In the genomic region with DNA sequence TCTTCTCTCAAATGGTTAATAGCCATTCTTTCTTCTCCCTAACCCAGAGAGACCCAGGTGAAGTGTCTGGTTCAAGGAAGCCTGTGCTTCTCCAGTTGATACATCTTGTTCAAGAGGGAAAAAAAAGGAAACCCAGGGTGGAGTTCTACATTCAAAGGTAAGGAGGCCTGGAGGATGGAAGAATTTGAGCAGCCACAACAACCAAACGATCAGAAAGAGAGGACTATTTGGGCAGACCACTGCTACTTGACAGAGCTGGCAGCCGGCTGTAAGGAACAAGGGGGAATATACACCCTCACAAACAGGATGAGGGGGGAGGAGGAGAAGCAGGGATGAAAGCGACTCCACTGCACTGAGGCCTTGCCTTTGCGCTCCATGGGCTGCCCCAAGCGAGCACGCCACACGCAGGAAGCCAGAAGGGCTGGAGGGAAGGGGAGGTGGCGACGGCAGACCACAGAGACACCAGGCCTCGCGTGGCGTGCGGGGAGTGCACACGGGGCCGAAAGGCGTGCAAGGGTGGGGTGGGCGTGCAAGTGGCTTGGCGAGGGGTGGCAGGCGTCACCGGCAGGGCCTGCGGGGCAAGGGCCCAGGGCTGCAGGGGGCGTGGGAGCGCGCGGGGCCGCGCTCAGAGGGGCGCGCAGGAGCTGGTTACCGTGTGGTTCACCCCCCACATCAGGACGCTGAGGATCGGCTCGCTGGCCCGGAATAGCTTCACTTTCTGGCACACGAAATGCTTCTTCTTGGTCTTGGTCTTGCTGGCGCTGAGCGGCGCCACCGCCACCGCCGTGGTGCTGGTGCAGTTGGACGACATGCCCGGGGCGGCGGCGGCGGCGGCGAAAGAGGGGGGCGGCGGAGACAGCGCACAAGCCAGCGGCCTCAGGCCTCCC, we compare ENCODE assay signal across 8 cellular contexts. TPM values are rescaled to one million over a fixed set of nuclear protein-coding genes. Genes with fewer than 3 reads are reported as not detected.
A peak's percentile ranks its signal among the peaks of the same experiment; 100 is the strongest.
DNase-seq lines count a peak whose midpoint lies in the region; TF ChIP-seq lines count a peak whose summit lies in the region.

No MANE protein-coding gene starts in this region.

- H3K36me3 Mint-ChIP-seq in H9 (ENCODE audit: insufficient read depth in 1 of 3, low read depth in 3 of 3): peaks cover 18 to 55% (median 39%) of the 10 kb centered on the region in 3 experiments
- peaks cover 46% of the 10 kb centered on the region for H3K36me3 Mint-ChIP-seq in activated CD4-positive, alpha-beta T cell treated with anti-CD3 and anti-CD28 coated beads, Interleukin-2, amount 10 ng/mL, durations not matched to agents 24 days and 14 days (ENCODE audit: low read depth)

- H3K27ac Mint-ChIP-seq in H9: peak overlapping the region; percentile 66 to 95 (median 95)
- H3K27ac Mint-ChIP-seq in activated CD4-positive, alpha-beta T cell treated with anti-CD3 and anti-CD28 coated beads, Interleukin-2, amount 10 ng/mL, durations not matched to agents 24 days and 14 days: peak overlapping the region; percentile 96

- H3K9me3 ChIP-seq in H9 (ENCODE audit: control insufficient read depth, low read depth, low read length) (no peaks in the 10 kb centered on the region), MG63 (no peaks in the 10 kb centered on the region), duodenal mucosa (ENCODE audit: control insufficient read depth in 1 of 2, low read length in 2 of 2) (no peaks in the 10 kb centered on the region)

- H4K5ac ChIP-seq in H9 (ENCODE audit: insufficient read length, low read depth, low read length): no peak overlapping the region

- peaks cover 26% of the 10 kb centered on the region; the same call in 1 of the 2 replicates for H3K79me2 ChIP-seq in H9 (ENCODE audit: insufficient read depth, low read length)

- no peak overlapping the region for H2BK20ac ChIP-seq in H9 (ENCODE audit: low read depth, low read length, poor library complexity, severe bottlenecking)

- H2BK12ac ChIP-seq in H9 (ENCODE audit: insufficient read length, low read depth, low read length): no peak overlapping the region

- no peaks in the 10 kb centered on the region for H3K79me1 ChIP-seq in H9 (ENCODE audit: insufficient read depth, low read depth, low read length, poor library complexity, severe bottlenecking)

- H3K23me2 ChIP-seq in H9 (ENCODE audit: insufficient read length, low read depth, low read length, poor library complexity, severe bottlenecking): peaks cover 5% of the 10 kb centered on the region

- H3K4me1 Mint-ChIP-seq in H9: peaks cover 25 to 28% of the 10 kb centered on the region in 2 experiments
- H3K4me1 Mint-ChIP-seq in activated CD4-positive, alpha-beta T cell treated with anti-CD3 and anti-CD28 coated beads, Interleukin-2, amount 10 ng/mL, durations not matched to agents 24 days and 14 days: peaks cover 41% of the 10 kb centered on the region

- no peak overlapping the region for H2BK15ac ChIP-seq in H9 (ENCODE audit: low read depth, low read length)

- intact Hi-C loops in activated CD4-positive, alpha-beta T cell treated with anti-CD3 and anti-CD28 coated beads, Interleukin-2, amount 10 ng/mL, durations not matched to agents 24 days and 14 days (cut with micrococcal nuclease): loop anchor here (1.0 to 2.0 kb wide), 3 partner anchors 26 to 95 kb away; partner anchors contain the start of genes CWC25 and PSMB3

- no peaks in the 10 kb centered on the region; the same call in 1 of the 2 replicates for H3K4me1 ChIP-seq in H9 (ENCODE audit: insufficient read depth, low read length)
- H3K4me1 ChIP-seq in duodenal mucosa (ENCODE audit: control insufficient read depth in 1 of 2, insufficient read depth in 2 of 2, low read length in 2 of 2): peaks cover 34 to 36% of the 10 kb centered on the region in 2 donors

- no peak overlapping the region for H4K91ac ChIP-seq in H9 (ENCODE audit: insufficient read length, low read depth, low read length)

- H3K4me2 ChIP-seq in H9 (ENCODE audit: insufficient read depth, insufficient read length, low read length): peak overlapping the region; percentile 90

- TF ChIP-seq CTCF in GM12873 (IDR thresholded peaks at IDR 0.05; ENCODE audit: insufficient read depth, low read depth, low read length, missing control alignments) (peak; percentile 30), H9 (conservative IDR thresholded peaks at IDR 0.05) (no peak)

- no peak overlapping the region for H3K4ac ChIP-seq in H9 (ENCODE audit: low read depth, low read length)

- H4K8ac ChIP-seq in H9 (replicated peaks; ENCODE audit: insufficient read length, low read depth, low read length): no peak overlapping the region

- H3K4me3 ChIP-seq in MG63 (peak overlapping the region; percentile 85), duodenal mucosa (ENCODE audit: low read depth in 1 of 2, low read length in 2 of 2) (peak overlapping the region; percentile 94)

- H3K14ac ChIP-seq in H9 (ENCODE audit: insufficient read depth, low read length): peak overlapping the region; percentile 51; the same call in 1 of the 2 replicates

- DNase-seq in H9 (peak; percentile 53), MG63 (peak; percentile 58), lung microvascular endothelial cell (ENCODE audit: low read depth in 2 of 2) (peak; percentile 62 to 64), NCI-H774 (lab: John Stamatoyannopoulos, UW) (no peak)
- DNase-seq in activated CD4-positive, alpha-beta T cell treated with anti-CD3 and anti-CD28 coated beads, Interleukin-2, amount 10 ng/mL, durations not matched to agents 24 days and 14 days: peak; percentile 91
- DNase-seq in stimulated activated CD4-positive, alpha-beta T cell treated with anti-CD3 and anti-CD28 coated beads, TNF-alpha, amount 100 ng/mL, for 48 hours (ENCODE audit: low read depth in 3 of 3): peak; percentile 7 to 22 (median 20)

- no CpG with 5 or more reads among the region's 53 CpGs for WGBS in H9 (ENCODE audit: extremely low coverage, insufficient read length, low lambda C conversion rate)

- no peak overlapping the region for H3K56ac ChIP-seq in H9 (ENCODE audit: insufficient read length, low read depth, low read length)

- H2BK5ac ChIP-seq in H9 (ENCODE audit: insufficient read length, low read length): no peak overlapping the region

- H4K20me1 ChIP-seq in H9 (ENCODE audit: control insufficient read depth, insufficient read depth, insufficient read length): no peaks in the 10 kb centered on the region

- H3K27ac ChIP-seq in H9 (ENCODE audit: insufficient read length, low read depth, low read length) (no peak overlapping the region), duodenal mucosa (ENCODE audit: low read depth, low read length) (peak overlapping the region; percentile 54)

- H3K27me3 Mint-ChIP-seq in H9 (ENCODE audit: low read depth): no peaks in the 10 kb centered on the region
- H3K27me3 Mint-ChIP-seq in activated CD4-positive, alpha-beta T cell treated with anti-CD3 and anti-CD28 coated beads, Interleukin-2, amount 10 ng/mL, durations not matched to agents 24 days and 14 days: no peaks in the 10 kb centered on the region

- H2AFZ ChIP-seq in H9 (ENCODE audit: low read length): no peak overlapping the region

- H3K9ac ChIP-seq in H9 (ENCODE audit: extremely low read depth, insufficient read length, low read length) (peak overlapping the region; percentile 64), duodenal mucosa (ENCODE audit: low read depth in 1 of 2, low read length in 2 of 2) (peak overlapping the region; percentile 75 to 88)

- H3K23ac ChIP-seq in H9 (ENCODE audit: insufficient read length, low read depth, low read length): no peak overlapping the region

- H2AK5ac ChIP-seq in H9 (ENCODE audit: insufficient read length, low read length): no peak overlapping the region

- H3T11ph ChIP-seq in H9 (ENCODE audit: low read length): no peak overlapping the region

- peaks cover 49% of the 10 kb centered on the region for H3K36me3 ChIP-seq in MG63
- peaks cover 3 to 25% of the 10 kb centered on the region in 2 donors for H3K36me3 ChIP-seq in duodenal mucosa (ENCODE audit: control insufficient read depth in 1 of 2, insufficient read depth in 2 of 2, low read length in 2 of 2)

- no peak overlapping the region for H3K18ac ChIP-seq in H9 (ENCODE audit: insufficient read length, low read depth, low read length)

- peaks cover 0 to 3% of the 10 kb centered on the region in 2 experiments; a peak in 1 of 5 replicates for H3K9me3 Mint-ChIP-seq in H9
- no peaks in the 10 kb centered on the region for H3K9me3 Mint-ChIP-seq in activated CD4-positive, alpha-beta T cell treated with anti-CD3 and anti-CD28 coated beads, Interleukin-2, amount 10 ng/mL, durations not matched to agents 24 days and 14 days

- no peaks in the 10 kb centered on the region for H3K27me3 ChIP-seq in H9 (ENCODE audit: insufficient read depth, low read length)
- H3K27me3 ChIP-seq in MG63: no peaks in the 10 kb centered on the region
- no peaks in the 10 kb centered on the region for H3K27me3 ChIP-seq in duodenal mucosa (ENCODE audit: control insufficient read depth in 1 of 2, insufficient read depth in 2 of 2, low read length in 2 of 2)

- H3K4me3 Mint-ChIP-seq in H9: peak overlapping the region; percentile 98 to 99
- H3K4me3 Mint-ChIP-seq in activated CD4-positive, alpha-beta T cell treated with anti-CD3 and anti-CD28 coated beads, Interleukin-2, amount 10 ng/mL, durations not matched to agents 24 days and 14 days: peak overlapping the region; percentile 95

- no peak overlapping the region for H2BK120ac ChIP-seq in H9 (ENCODE audit: low read depth, low read length, poor library complexity, severe bottlenecking)

RNA-seq across cellular contexts. Expression of gene PIP4K2B, which starts 0.5 kb away (rescaled TPM):
- total RNA-seq in H9 (2021) (61.9 and 62.9 TPM in 2 replicates), lung microvascular endothelial cell (23.1 and 36.7 TPM in 2 replicates)
- 49.1 and 73.8 TPM in 2 replicates for total RNA-seq in MG63 (2014; rRNA removed; shearing (Covaris generic); ENCODE audit: low replicate concordance)
- 42.8 and 44.3 TPM in 2 replicates for total RNA-seq in activated CD4-positive, alpha-beta T cell treated with anti-CD3 and anti-CD28 coated beads, Interleukin-2, amount 10 ng/mL, durations not matched to agents 24 days and 14 days

RNA-seq across cellular contexts. Expression of gene CWC25, which starts 26.3 kb away (rescaled TPM):
- total RNA-seq in H9 (2021) (15.4 and 15.9 TPM in 2 replicates), lung microvascular endothelial cell (6.1 and 7.5 TPM in 2 replicates)
- 19.2 and 21.3 TPM in 2 replicates for total RNA-seq in MG63 (2014; rRNA removed; shearing (Covaris generic); ENCODE audit: low replicate concordance)
- 32.1 and 32.4 TPM in 2 replicates for total RNA-seq in activated CD4-positive, alpha-beta T cell treated with anti-CD3 and anti-CD28 coated beads, Interleukin-2, amount 10 ng/mL, durations not matched to agents 24 days and 14 days

RNA-seq across cellular contexts. Expression of gene PSMB3, which starts 46.3 kb away (rescaled TPM):
- 242 and 252 TPM in 2 replicates for total RNA-seq in H9 (2021)
- total RNA-seq in MG63 (2014; rRNA removed; shearing (Covaris generic); ENCODE audit: low replicate concordance): 494 and 524 TPM in 2 replicates
- total RNA-seq in activated CD4-positive, alpha-beta T cell treated with anti-CD3 and anti-CD28 coated beads, Interleukin-2, amount 10 ng/mL, durations not matched to agents 24 days and 14 days: 356 and 358 TPM in 2 replicates
- total RNA-seq in lung microvascular endothelial cell: 354 and 411 TPM in 2 replicates

RNA-seq across cellular contexts. Expression of gene PCGF2, which starts 50.7 kb away (rescaled TPM):
- total RNA-seq in H9 (2021) (106 and 116 TPM in 2 replicates), lung microvascular endothelial cell (3.7 and 3.8 TPM in 2 replicates)
- total RNA-seq in MG63 (2014; rRNA removed; shearing (Covaris generic); ENCODE audit: low replicate concordance): 3.3 and 3.4 TPM in 2 replicates
- 4.7 and 5.5 TPM in 2 replicates for total RNA-seq in activated CD4-positive, alpha-beta T cell treated with anti-CD3 and anti-CD28 coated beads, Interleukin-2, amount 10 ng/mL, durations not matched to agents 24 days and 14 days

RNA-seq across cellular contexts. Expression of gene RPL23, which starts 54.7 kb away (rescaled TPM):
- total RNA-seq in H9 (2021) (2,040 and 2,084 TPM in 2 replicates), lung microvascular endothelial cell (1,108 and 1,906 TPM in 2 replicates)
- total RNA-seq in MG63 (2014; rRNA removed; shearing (Covaris generic); ENCODE audit: low replicate concordance): 2,314 and 3,514 TPM in 2 replicates
- total RNA-seq in activated CD4-positive, alpha-beta T cell treated with anti-CD3 and anti-CD28 coated beads, Interleukin-2, amount 10 ng/mL, durations not matched to agents 24 days and 14 days: 1,994 and 2,005 TPM in 2 replicates
